ENCODE assay signal across 29 cellular contexts in genomic region chr5:113095831-113096230, GRCh38.
"Had no signal": no experiment of that assay in that cellular context is flagged by ENCODE, and none has a peak within 500 bp of the region (broad histone marks: within the 10 kb centered on the region; RNA-seq: fewer than 3 reads in every experiment).

No MANE protein-coding gene starts in this region.

- H3K27me3 ChIP-seq: MG63, Peyer's patch had no signal

- H3K9me3 ChIP-seq: MG63, Peyer's patch had no signal

- ATAC-seq: activated CD8-positive, alpha-beta T cell treated with anti-CD3 and anti-CD28 coated beads for 36 hours; activated T-cell treated with anti-CD3 and anti-CD28 coated beads, Interleukin-2, amount 50 U/mL, for 72 hours; activated T-helper 17 cell treated with anti-CD3 and anti-CD28 coated beads, Interleukin-2, amount 50 U/mL, for 72 hours; PC-3 had no signal

- H3K4me3 ChIP-seq: MG63, Peyer's patch had no signal

- H3K4me1 ChIP-seq: Peyer's patch had no signal

- H3K36me3 ChIP-seq: MG63, Peyer's patch had no signal

- H3K27ac ChIP-seq: Peyer's patch had no signal

- DNase-seq: activated CD4-positive, alpha-beta T cell treated with anti-CD3 and anti-CD28 coated beads, Interleukin-2, amount 10 ng/mL, durations not matched to agents 24 days and 14 days; activated CD4-positive, alpha-beta T cell treated with anti-CD3 and anti-CD28 coated beads, Interleukin-2, amount 50 U/mL, for 4 hours; activated CD8-positive, alpha-beta T cell treated with anti-CD3 and anti-CD28 coated beads for 36 hours; activated gamma-delta T cell; activated naive CD4-positive, alpha-beta T cell treated with Interleukin-2 at 50 U/mL for 16 hours; activated T-cell treated with anti-CD3 and anti-CD28 coated beads, Interleukin-2, amount 50 U/mL, for 1 hour; activated T-cell treated with anti-CD3 and anti-CD28 coated beads, Interleukin-2, amount 50 U/mL, for 72 hours; anterior cingulate cortex; central memory CD4-positive, alpha-beta T cell; Kasumi-1; KG1; MG63; NCI-H1048; NCI-H1105 treated with DMSO at 0.1 percent for 48 hours; NCI-H1436; NCI-H1694; NCI-H1930; NCI-H2081 treated with DMSO at 0.1 percent for 48 hours; NCI-H446 treated with DMSO at 0.1 percent for 48 hours; NCI-H524; NK-92 treated with Interleukin-12 subunit alpha and Interleukin-12 subunit beta, amount 100 ng/mL, for 24 hours; PC-3; Peyer's patch; RPMI8226; SW 1271; T-helper 1 cell; T-helper 2 cell; T-helper 9 cell had no signal
